22 cellular contexts compared by ENCODE assay signal in genomic region chr5:146025681-146026080, GRCh38.
"Had no signal": no experiment of that assay in that cellular context is flagged by ENCODE, and none has a peak within 500 bp of the region (broad histone marks: within the 10 kb centered on the region; RNA-seq: fewer than 3 reads in every experiment).

No MANE protein-coding gene starts in this region.

- H3K4me3 ChIP-seq: coronary artery, heart left ventricle, lower lobe of right lung, pancreas, skin epidermis, vagina had no signal

- DNase-seq: activated CD4-positive, alpha-beta memory T cell treated with anti-CD3 and anti-CD28 coated beads for 36 hours; activated CD4-positive, alpha-beta T cell treated with anti-CD3 and anti-CD28 coated beads for 48 hours; activated CD4-positive, CD25-positive, alpha-beta regulatory T cell; activated effector memory CD4-positive, alpha-beta T cell treated with Interleukin-2 at 50 U/mL for 16 hours; activated naive CD4-positive, alpha-beta T cell treated with anti-CD3 and anti-CD28 coated beads, Interleukin-2, amount 10 ng/mL, durations not matched to agents 7 days and 5 days; activated T-cell treated with anti-CD3 and anti-CD28 coated beads, Interleukin-2, amount 50 U/mL, for 48 hours; amygdala; immature natural killer cell; lower lobe of right lung; mesendoderm; natural killer cell; right cardiac atrium; stimulated activated CD4-positive, alpha-beta T cell treated with anti-CD3 and anti-CD28 coated beads, Interleukin-2, amount 100 ng/mL, for 24 hours; T-helper 17 cell; trophoblast cell had no signal

- H3K27ac ChIP-seq: coronary artery, lower lobe of right lung, vagina had no signal

- H3K27me3 ChIP-seq: heart left ventricle, pancreas, vagina had no signal

- H3K9me3 ChIP-seq: heart left ventricle, lower lobe of right lung, pancreas, vagina had no signal

- H3K9me3 Mint-ChIP-seq: activated CD4-positive, alpha-beta memory T cell treated with anti-CD3 and anti-CD28 coated beads for 36 hours; activated naive CD4-positive, alpha-beta T cell treated with anti-CD3 and anti-CD28 coated beads, Interleukin-2, amount 10 ng/mL, durations not matched to agents 7 days and 5 days; natural killer cell; stimulated activated effector memory CD8-positive, alpha-beta T cell treated with anti-CD3 and anti-CD28 coated beads, Interleukin-12 subunit alpha, Interleukin-12 subunit beta, amount 100 ng/mL, for 72 hours had no signal

- H3K36me3 ChIP-seq: heart left ventricle, lower lobe of right lung, pancreas, vagina had no signal

- H3K4me1 ChIP-seq: lower lobe of right lung had no signal

- ATAC-seq: left lobe of liver; lower lobe of right lung; natural killer cell; stimulated activated effector memory CD8-positive, alpha-beta T cell treated with anti-CD3 and anti-CD28 coated beads, Interleukin-12 subunit alpha, Interleukin-12 subunit beta, amount 100 ng/mL, for 72 hours; T-helper 17 cell had no signal

- H3K27me3 Mint-ChIP-seq: activated CD4-positive, alpha-beta memory T cell treated with anti-CD3 and anti-CD28 coated beads for 36 hours had no signal

- H3K4me3 Mint-ChIP-seq: activated CD4-positive, alpha-beta memory T cell treated with anti-CD3 and anti-CD28 coated beads for 36 hours; activated naive CD4-positive, alpha-beta T cell treated with anti-CD3 and anti-CD28 coated beads, Interleukin-2, amount 10 ng/mL, durations not matched to agents 7 days and 5 days; immature natural killer cell; natural killer cell; stimulated activated effector memory CD8-positive, alpha-beta T cell treated with anti-CD3 and anti-CD28 coated beads, Interleukin-12 subunit alpha, Interleukin-12 subunit beta, amount 100 ng/mL, for 72 hours; T-helper 17 cell had no signal

- H3K36me3 Mint-ChIP-seq: activated CD4-positive, alpha-beta memory T cell treated with anti-CD3 and anti-CD28 coated beads for 36 hours; activated naive CD4-positive, alpha-beta T cell treated with anti-CD3 and anti-CD28 coated beads, Interleukin-2, amount 10 ng/mL, durations not matched to agents 7 days and 5 days; immature natural killer cell; natural killer cell; stimulated activated effector memory CD8-positive, alpha-beta T cell treated with anti-CD3 and anti-CD28 coated beads, Interleukin-12 subunit alpha, Interleukin-12 subunit beta, amount 100 ng/mL, for 72 hours had no signal

- H3K27ac Mint-ChIP-seq: activated CD4-positive, alpha-beta memory T cell treated with anti-CD3 and anti-CD28 coated beads for 36 hours; activated naive CD4-positive, alpha-beta T cell treated with anti-CD3 and anti-CD28 coated beads, Interleukin-2, amount 10 ng/mL, durations not matched to agents 7 days and 5 days; immature natural killer cell; natural killer cell; stimulated activated effector memory CD8-positive, alpha-beta T cell treated with anti-CD3 and anti-CD28 coated beads, Interleukin-12 subunit alpha, Interleukin-12 subunit beta, amount 100 ng/mL, for 72 hours; T-helper 17 cell had no signal

- H3K4me1 Mint-ChIP-seq: activated naive CD4-positive, alpha-beta T cell treated with anti-CD3 and anti-CD28 coated beads, Interleukin-2, amount 10 ng/mL, durations not matched to agents 7 days and 5 days; immature natural killer cell; natural killer cell; stimulated activated effector memory CD8-positive, alpha-beta T cell treated with anti-CD3 and anti-CD28 coated beads, Interleukin-12 subunit alpha, Interleukin-12 subunit beta, amount 100 ng/mL, for 72 hours; T-helper 17 cell had no signal
